In the genomic region with DNA sequence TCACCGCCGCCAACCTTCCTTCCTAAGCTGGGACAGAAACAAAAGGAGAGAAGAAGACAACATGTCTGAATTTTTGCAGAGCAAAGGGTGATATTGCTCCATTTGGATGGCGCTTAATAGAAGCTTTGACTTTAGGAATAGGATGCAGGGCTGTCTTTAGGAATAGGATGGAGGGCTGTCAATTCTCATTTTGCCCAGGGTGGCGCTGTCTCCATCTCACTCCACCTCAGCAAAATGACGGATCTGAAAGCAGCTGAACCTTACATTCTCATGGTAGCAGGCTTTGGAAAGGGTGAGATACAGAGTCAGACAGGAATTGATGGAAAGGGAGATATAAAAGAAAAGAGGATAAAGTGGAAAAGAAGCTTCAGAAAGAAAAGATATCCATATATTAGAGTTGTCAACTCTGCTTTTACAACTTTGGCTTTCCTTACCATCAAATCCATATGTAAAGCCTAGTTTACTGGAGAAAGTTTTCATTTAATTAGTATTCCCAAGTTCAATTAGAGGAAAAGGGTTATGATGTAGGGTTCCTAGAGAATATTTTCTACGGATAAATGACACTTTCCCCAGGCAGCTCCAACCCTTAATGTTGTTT, we compare ENCODE assay signal across 8 cellular contexts. TPM values are rescaled to one million over a fixed set of nuclear protein-coding genes. Genes with fewer than 3 reads are reported as not detected.
DNase-seq lines count a peak whose midpoint lies in the region; ATAC-seq, FAIRE-seq and TF ChIP-seq lines count a peak whose summit lies in the region.

No MANE protein-coding gene starts in this region.

- H3K9me3 ChIP-seq in T-helper 17 cell (ENCODE audit: control insufficient read depth, low read length, poor library complexity, severe bottlenecking): no peaks in the 10 kb centered on the region
- no peaks in the 10 kb centered on the region for H3K9me3 ChIP-seq in kidney (ENCODE audit: control insufficient read depth in 1 of 2, low read length in 2 of 2)

- FAIRE-seq in kidney (lab: Jason Lieb, UNC): no peak

- peak; percentile 52 for DNase-seq in NCI-H1092 (lab: John Stamatoyannopoulos, UW)
- DNase-seq in T-helper 17 cell: peak in 1 of 3 donors; percentile 32
- DNase-seq in caudate nucleus (lab: John Stamatoyannopoulos, UW): peak in 47 of 61 donors; percentile 2 to 88 (median 69)
- no peak for DNase-seq in kidney
- peak; percentile 28 for DNase-seq in stimulated activated CD4-positive, alpha-beta T cell treated with anti-CD3 and anti-CD28 coated beads, Interleukin-2, amount 100 ng/mL, for 4 hours (ENCODE audit: low read depth)

- H3K36me3 ChIP-seq in kidney (ENCODE audit: control insufficient read depth in 1 of 2, insufficient read depth in 2 of 2, low read length in 2 of 2): no peaks in the 10 kb centered on the region

- H3K4me3 ChIP-seq in GM12875 (ENCODE audit: low read depth, low read length) (peak overlapping the region; percentile 45), kidney (ENCODE audit: low read length in 2 of 2) (peak overlapping the region; percentile 39 to 55)

- H3K27ac ChIP-seq in 22Rv1 (peak overlapping the region; percentile 91), caudate nucleus (ENCODE audit: low read depth, low read length) (peak overlapping the region; percentile 18), kidney (ENCODE audit: low read depth in 2 of 2, low read length in 2 of 2) (no peak overlapping the region)

- H3K9ac ChIP-seq in kidney (ENCODE audit: low read length in 2 of 2): no peak overlapping the region

- peak overlapping the region; percentile 94 for H3K4me3 Mint-ChIP-seq in T-helper 17 cell

- peaks cover 26% of the 10 kb centered on the region for H3K27me3 Mint-ChIP-seq in T-helper 17 cell

- peak; percentile 95 for TF ChIP-seq CTCF in 22Rv1 (IDR thresholded peaks at IDR 0.05)
- peak; percentile 76 for TF ChIP-seq CTCF in GM12875 (IDR thresholded peaks at IDR 0.05; ENCODE audit: borderline replicate concordance, insufficient read depth, low read depth, low read length)
- peak; percentile 35 for TF ChIP-seq CTCF in kidney (IDR thresholded peaks at IDR 0.05; ENCODE audit: borderline replicate concordance, extremely low read depth, insufficient read depth)

- peaks cover 32% of the 10 kb centered on the region for H3K4me1 Mint-ChIP-seq in T-helper 17 cell

- H3K4me1 ChIP-seq in kidney (ENCODE audit: control insufficient read depth in 1 of 2, insufficient read depth in 1 of 2, low read depth in 1 of 2, low read length in 2 of 2): peaks cover 3 to 10% of the 10 kb centered on the region in 2 donors

- peaks cover 2% of the 10 kb centered on the region for H3K36me3 Mint-ChIP-seq in T-helper 17 cell (ENCODE audit: low read depth)

- ATAC-seq in HG02763 (IDR thresholded peaks at IDR 0.05; ENCODE audit: unreplicated experiment) (peak; percentile 52), T-helper 17 cell (peak; percentile 57)

- intact Hi-C loops in kidney (cut with DNase I): no loop called here

- peak overlapping the region; percentile 85 for H3K27ac Mint-ChIP-seq in T-helper 17 cell

RNA-seq across cellular contexts. Expression of a gene that starts 57.6 kb away (rescaled TPM):
- 1 to 10 TPM; 3.5 to 5.1 TPM for total RNA-seq in T-helper 17 cell
- 2.7 TPM for total RNA-seq in kidney
- 0.47 TPM for polyA plus RNA-seq in kidney (ENCODE audit: insufficient read depth, low read depth, low replicate concordance)

Comparison
In these comparisons a context has a peak if more than half of its experiments do, and no peak if none do; other contexts are left out.
1. H3K27ac ChIP-seq: peak in 22Rv1 (single experiment) and caudate nucleus (single experiment); none in kidney (0 of 2).
2. CTCF ChIP-seq: peak in every context shown above with its lines; median percentile 95 in 22Rv1; 76 in GM12875; 35 in kidney.